ENCODE assay signal across 16 cellular contexts in genomic region chr13:51924756-51925544, GRCh38.
"Had no signal": no experiment of that assay in that cellular context is flagged by ENCODE, and none has a peak within 500 bp of the region (broad histone marks: within the 10 kb centered on the region; RNA-seq: fewer than 3 reads in every experiment).

No MANE protein-coding gene starts in this region.

- DNase-seq: activated CD4-positive, alpha-beta T cell treated with anti-CD3 and anti-CD28 coated beads, Interleukin-2, amount 10 ng/mL, durations not matched to agents 7 days and 5 days; activated CD4-positive, CD25-positive, alpha-beta regulatory T cell; activated effector memory CD4-positive, alpha-beta T cell treated with anti-CD3 and anti-CD28 coated beads, Interleukin-2, amount 50 U/mL, for 16 hours; adrenal gland; dorsolateral prefrontal cortex; hypothalamus; lower lobe of right lung; stimulated activated CD4-positive, alpha-beta T cell treated with anti-CD3 and anti-CD28 coated beads, Interleukin-4, amount 100 ng/mL, for 4 hours; thyroid gland had no signal

- H3K27me3 ChIP-seq: adrenal gland, dorsolateral prefrontal cortex, esophagus muscularis mucosa, thyroid gland, vagina had no signal

- H3K9me3 ChIP-seq: adrenal gland, esophagus muscularis mucosa, lower lobe of right lung, thyroid gland, vagina had no signal

- H3K36me3 ChIP-seq: adrenal gland, lower lobe of right lung, thyroid gland, vagina had no signal

- H3K9me3 Mint-ChIP-seq: activated CD4-positive, alpha-beta T cell treated with anti-CD3 and anti-CD28 coated beads, Interleukin-2, amount 10 ng/mL, durations not matched to agents 7 days and 5 days; brain; mesothelial cell of epicardium; T-helper 1 cell treated with Interleukin-12 subunit alpha and Interleukin-12 subunit beta and Interleukin-4 antibody, amounts not matched to agents 30 μg/mL and 1 μg/mL, for 36 hours had no signal

- H3K27ac Mint-ChIP-seq: activated CD4-positive, alpha-beta T cell treated with anti-CD3 and anti-CD28 coated beads, Interleukin-2, amount 10 ng/mL, durations not matched to agents 7 days and 5 days; mesothelial cell of epicardium; T-helper 1 cell treated with Interleukin-12 subunit alpha and Interleukin-12 subunit beta and Interleukin-4 antibody, amounts not matched to agents 30 μg/mL and 1 μg/mL, for 36 hours had no signal

- H3K4me3 Mint-ChIP-seq: activated CD4-positive, alpha-beta T cell treated with anti-CD3 and anti-CD28 coated beads, Interleukin-2, amount 10 ng/mL, durations not matched to agents 7 days and 5 days; brain; mesothelial cell of epicardium; T-helper 1 cell treated with Interleukin-12 subunit alpha and Interleukin-12 subunit beta and Interleukin-4 antibody, amounts not matched to agents 30 μg/mL and 1 μg/mL, for 36 hours had no signal

- H3K4me1 ChIP-seq: adrenal gland, esophagus muscularis mucosa, lower lobe of right lung, parathyroid adenoma, thyroid gland, vagina had no signal

- H3K4me3 ChIP-seq: adrenal gland, dorsolateral prefrontal cortex, esophagus muscularis mucosa, lower lobe of right lung, skin epidermis, thyroid gland, vagina had no signal

- H3K4me1 Mint-ChIP-seq: mesothelial cell of epicardium had no signal

- H3K27me3 Mint-ChIP-seq: activated CD4-positive, alpha-beta T cell treated with anti-CD3 and anti-CD28 coated beads, Interleukin-2, amount 10 ng/mL, durations not matched to agents 7 days and 5 days had no signal

- H3K27ac ChIP-seq: adrenal gland, dorsolateral prefrontal cortex, esophagus muscularis mucosa, lower lobe of right lung, parathyroid adenoma, skin epidermis, thyroid gland, vagina had no signal
